Comparison of ENCODE assay signal across 8 cellular contexts in genomic region chr10:80203835-80204148, GRCh38. TPM values are rescaled to one million over a fixed set of nuclear protein-coding genes. Genes with fewer than 3 reads are reported as not detected.
A peak's percentile ranks its signal among the peaks of the same experiment; 100 is the strongest.
DNase-seq lines count a peak whose midpoint lies in the region; ATAC-seq and TF ChIP-seq lines count a peak whose summit lies in the region.

No MANE protein-coding gene starts in this region.

- peaks cover 12% of the 10 kb centered on the region for H3K36me3 Mint-ChIP-seq in T-cell
- H3K36me3 Mint-ChIP-seq in stimulated activated memory B cell treated with anti-CD40 and anti-IgM and Interleukin-4, amounts not matched to agents 10 μg/mL and 1 μg/mL and 100 μg/mL, for 72 hours, result peaks cover 20% of the 10 kb centered on the region

- H3K27ac Mint-ChIP-seq in T-cell, result peak overlapping the region; percentile 87 to 92
- peak overlapping the region; percentile 82 for H3K27ac Mint-ChIP-seq in stimulated activated memory B cell treated with anti-CD40 and anti-IgM and Interleukin-4, amounts not matched to agents 10 μg/mL and 1 μg/mL and 100 μg/mL, for 72 hours

- no peak for ATAC-seq in T-cell (replicated peaks in 1 of 4)
- peak; percentile 27 for ATAC-seq in foreskin keratinocyte
- ATAC-seq in stimulated activated memory B cell treated with anti-CD40 and anti-IgM and Interleukin-4, amounts not matched to agents 10 μg/mL and 1 μg/mL and 100 μg/mL, for 72 hours, result no peak
- no peak for ATAC-seq in HG02852 (IDR thresholded peaks at IDR 0.05; ENCODE audit: unreplicated experiment)
- ATAC-seq in GM19455 (IDR thresholded peaks at IDR 0.05; ENCODE audit: unreplicated experiment), result no peak

- peaks cover 60 to 65% (median 64%) of the 10 kb centered on the region in 3 donors for H3K4me1 Mint-ChIP-seq in T-cell
- peaks cover 53% of the 10 kb centered on the region for H3K4me1 Mint-ChIP-seq in stimulated activated memory B cell treated with anti-CD40 and anti-IgM and Interleukin-4, amounts not matched to agents 10 μg/mL and 1 μg/mL and 100 μg/mL, for 72 hours

- H3K4me3 Mint-ChIP-seq in T-cell, result peak overlapping the region; percentile 83 to 98 (median 97)
- peak overlapping the region; percentile 96 for H3K4me3 Mint-ChIP-seq in stimulated activated memory B cell treated with anti-CD40 and anti-IgM and Interleukin-4, amounts not matched to agents 10 μg/mL and 1 μg/mL and 100 μg/mL, for 72 hours

- no peaks in the 10 kb centered on the region for H3K9me3 Mint-ChIP-seq in T-cell
- no peaks in the 10 kb centered on the region for H3K9me3 Mint-ChIP-seq in stimulated activated memory B cell treated with anti-CD40 and anti-IgM and Interleukin-4, amounts not matched to agents 10 μg/mL and 1 μg/mL and 100 μg/mL, for 72 hours

- no peaks in the 10 kb centered on the region for H3K27me3 Mint-ChIP-seq in T-cell
- H3K27me3 Mint-ChIP-seq in stimulated activated memory B cell treated with anti-CD40 and anti-IgM and Interleukin-4, amounts not matched to agents 10 μg/mL and 1 μg/mL and 100 μg/mL, for 72 hours, result no peaks in the 10 kb centered on the region

- POLR2A ChIA-PET in T-cell (lab: Charles Lee), result interaction anchor here (1.0 to 2.5 kb wide), 2 partner anchors 16 kb away, joined by 7 to 13 read pairs; no protein-coding TSS in a partner anchor

- no peak overlapping the region for H3K27ac ChIP-seq in foreskin keratinocyte

- H3K4me1 ChIP-seq in foreskin keratinocyte, result peaks cover 3% of the 10 kb centered on the region

- TF ChIP-seq CTCF in foreskin keratinocyte (conservative IDR thresholded peaks at IDR 0.05), result no peak

- H3K27me3 ChIP-seq in foreskin keratinocyte, result no peaks in the 10 kb centered on the region

- CTCF ChIA-PET in T-cell (lab: Charles Lee), result interaction anchor here (0.6 to 4.1 kb wide), 10 partner anchors 12 to 321 kb away, joined by 3 to 44 read pairs (median 4); no protein-coding TSS in a partner anchor

- DNase-seq in NCI-H1417 (lab: John Stamatoyannopoulos, UW), result peak in 2 of 3 experiments; percentile 16 to 21
- no peak for DNase-seq in NCI-H1417 treated with DMSO at 0.1 percent for 48 hours (lab: John Stamatoyannopoulos, UW)
- no peak for DNase-seq in T-cell
- peak in 1 of 2 donors; percentile 19 for DNase-seq in foreskin keratinocyte
- DNase-seq in COLO829 (ENCODE audit: low spot score), result no peak

RNA-seq across cellular contexts. Expression of gene ANXA11, which starts 1.5 kb away (rescaled TPM):
- total RNA-seq in T-cell, result 100 to 1,000 TPM; 196 to 222 (median 208) TPM
- total RNA-seq in foreskin keratinocyte, result 168 and 187 TPM in 2 replicates
- 177 and 190 TPM in 2 replicates for polyA plus RNA-seq in foreskin keratinocyte

Comparison
In these comparisons a context has a peak if more than half of its experiments do, and no peak if none do; other contexts are left out.
1. DNase-seq: peak in NCI-H1417 (2 of 3); none in NCI-H1417 treated with DMSO at 0.1 percent for 48 hours (single experiment), T-cell (0 of 34) and COLO829 (single experiment).